Comparison of ENCODE assay signal across 11 cellular contexts in the genomic region with DNA sequence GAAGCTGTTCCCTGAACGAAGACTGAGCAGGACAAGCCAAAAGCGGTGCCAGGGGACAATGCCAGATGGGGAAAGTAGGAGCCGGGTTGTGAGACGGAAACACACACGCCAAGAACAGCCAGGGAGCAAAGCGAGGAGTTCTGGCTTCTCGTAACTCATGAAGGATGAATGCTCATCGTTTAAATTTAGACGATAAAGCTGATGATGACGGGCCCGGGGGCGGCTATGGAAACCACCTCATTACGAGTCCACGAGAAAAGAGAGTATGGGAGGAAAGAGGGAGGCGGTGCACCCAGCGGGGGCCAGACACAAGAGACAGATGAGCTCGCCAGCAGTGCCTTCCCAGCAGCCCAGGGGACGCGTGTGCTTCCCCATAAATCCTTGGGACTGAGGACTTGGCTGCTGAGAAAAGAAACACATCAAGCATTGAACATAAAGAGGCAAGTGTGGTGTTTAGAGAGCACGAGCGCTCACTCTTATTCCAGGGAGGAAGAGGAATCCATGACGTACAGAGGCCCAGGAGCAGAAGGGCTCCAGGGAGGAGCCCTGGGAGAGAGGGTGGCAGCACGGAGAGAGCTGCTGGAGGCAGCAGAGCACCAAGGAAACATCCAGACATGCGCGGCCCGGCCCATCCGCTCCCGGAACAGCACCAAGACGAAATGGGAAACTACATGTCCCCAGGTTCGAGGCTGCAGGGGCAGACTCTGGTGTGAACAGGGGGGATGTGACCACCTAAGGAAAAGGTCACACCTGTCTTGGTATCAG.
DNase-seq lines count a peak whose midpoint lies in the region; ATAC-seq and TF ChIP-seq lines count a peak whose summit lies in the region.
"Had no signal": no experiment of that assay in that cellular context is flagged by ENCODE, and none has a peak within 500 bp of the region (broad histone marks: within the 10 kb centered on the region; RNA-seq: fewer than 3 reads in every experiment).

No MANE protein-coding gene starts in this region.

- no peak for DNase-seq in CD4-positive, alpha-beta memory T cell
- no peak for DNase-seq in activated B cell treated with CpG ODN at 0.5 μM for 24 hours
- DNase-seq in hippocampal formation (lab: John Stamatoyannopoulos, UW), result peak; percentile 31 to 64
- peak; percentile 40 to 41 for DNase-seq in stimulated activated CD4-positive, alpha-beta T cell treated with anti-CD3 and anti-CD28 coated beads, Interleukin-2, amount 100 ng/mL, for 24 hours
- no peak for DNase-seq in mesendoderm
- DNase-seq: DND-41, KG1, NCI-H2171 treated with DMSO at 0.1 percent for 48 hours had no signal

- no peak overlapping the region for H3K4me2 ChIP-seq in mesendoderm (ENCODE audit: low read length)

- H3K9me3 ChIP-seq in CD4-positive, alpha-beta memory T cell (ENCODE audit: control insufficient read depth in 1 of 2, low read length in 2 of 2), result no peaks in the 10 kb centered on the region
- H3K9me3 ChIP-seq: upper lobe of left lung had no signal

- H2BK15ac ChIP-seq in mesendoderm (replicated peaks; ENCODE audit: low read depth), result no peak overlapping the region

- no peaks in the 10 kb centered on the region for H3K79me2 ChIP-seq in mesendoderm (ENCODE audit: control insufficient read depth, insufficient read depth, low read length)

- H2BK5ac ChIP-seq in mesendoderm (ENCODE audit: low read length), result no peak overlapping the region

- H3K9ac ChIP-seq in mesendoderm (ENCODE audit: low read length), result no peak overlapping the region

- H3K18ac ChIP-seq in mesendoderm (ENCODE audit: low read length), result no peak overlapping the region

- no peak for ATAC-seq in activated B cell treated with CpG ODN at 0.5 μM for 24 hours (ENCODE audit: low read depth)
- no peak for ATAC-seq in GM18868 (IDR thresholded peaks at IDR 0.05; ENCODE audit: unreplicated experiment)
- ATAC-seq in GM21528 (IDR thresholded peaks at IDR 0.05; ENCODE audit: low FRiP score, unreplicated experiment), result no peak

- peak overlapping the region; percentile 32 to 93 (median 73) for H3K27ac Mint-ChIP-seq in CD4-positive, alpha-beta memory T cell
- peak overlapping the region; percentile 91 for H3K27ac Mint-ChIP-seq in activated B cell treated with CpG ODN at 0.5 μM for 24 hours

- no peak overlapping the region for H3K4ac ChIP-seq in mesendoderm (ENCODE audit: low read depth, low read length)

- no peaks in the 10 kb centered on the region for H3K79me1 ChIP-seq in mesendoderm (ENCODE audit: low read length)

- H3K4me3 ChIP-seq in CD4-positive, alpha-beta memory T cell (ENCODE audit: low read length in 2 of 2), result no peak overlapping the region
- no peak overlapping the region for H3K4me3 ChIP-seq in mesendoderm (ENCODE audit: low read length)
- H3K4me3 ChIP-seq: upper lobe of left lung had no signal

- no peak overlapping the region for H2BK120ac ChIP-seq in mesendoderm (ENCODE audit: low read depth, low read length)

- peaks cover 4 to 25% (median 10%) of the 10 kb centered on the region in 4 donors for H3K4me1 Mint-ChIP-seq in CD4-positive, alpha-beta memory T cell
- peaks cover 59% of the 10 kb centered on the region for H3K4me1 Mint-ChIP-seq in activated B cell treated with CpG ODN at 0.5 μM for 24 hours

- POLR2A ChIA-PET in CD4-positive, alpha-beta memory T cell (lab: Charles Lee; ENCODE audit: partially characterized antibody), result no interaction called here
- POLR2A ChIA-PET in activated B cell treated with CpG ODN at 0.5 μM for 24 hours (lab: Charles Lee), result interaction anchor here (0.6 to 1.0 kb wide), 7 partner anchors 16 to 220 kb away, joined by 3 to 7 read pairs (median 4); a partner anchor contains a TSS

- no peak overlapping the region for H3K4me3 Mint-ChIP-seq in CD4-positive, alpha-beta memory T cell
- peak overlapping the region; percentile 33 for H3K4me3 Mint-ChIP-seq in activated B cell treated with CpG ODN at 0.5 μM for 24 hours

- H3K27me3 ChIP-seq in CD4-positive, alpha-beta memory T cell (ENCODE audit: insufficient read depth, low read length), result no peaks in the 10 kb centered on the region
- no peaks in the 10 kb centered on the region for H3K27me3 ChIP-seq in mesendoderm (ENCODE audit: insufficient read depth, low read length, poor library complexity)
- H3K27me3 ChIP-seq: upper lobe of left lung had no signal

- H4K8ac ChIP-seq in mesendoderm (ENCODE audit: low read depth, low read length), result no peak overlapping the region

- no peak overlapping the region for H2AK5ac ChIP-seq in mesendoderm (ENCODE audit: low read length)

- CTCF ChIA-PET in CD4-positive, alpha-beta memory T cell (lab: Charles Lee; ENCODE audit: partially characterized antibody), result interaction anchor here (1.5 kb wide), 1 partner anchor 18 kb away, joined by 3 read pairs; no protein-coding TSS in a partner anchor
- CTCF ChIA-PET in activated B cell treated with CpG ODN at 0.5 μM for 24 hours (lab: Charles Lee), result no interaction called here

- H3K4me1 ChIP-seq in CD4-positive, alpha-beta memory T cell (ENCODE audit: insufficient read depth, low read length), result peaks cover 18% of the 10 kb centered on the region
- no peaks in the 10 kb centered on the region for H3K4me1 ChIP-seq in mesendoderm (ENCODE audit: control insufficient read depth, low read depth, low read length)

- H3K56ac ChIP-seq in mesendoderm (ENCODE audit: low read length), result no peak overlapping the region

- no peak overlapping the region for H4K5ac ChIP-seq in mesendoderm (ENCODE audit: low read length)

- H3K36me3 Mint-ChIP-seq in CD4-positive, alpha-beta memory T cell, result peaks cover 32 to 49% of the 10 kb centered on the region in 2 donors
- peaks cover 78% of the 10 kb centered on the region for H3K36me3 Mint-ChIP-seq in activated B cell treated with CpG ODN at 0.5 μM for 24 hours (ENCODE audit: low read depth)

- H3K9me3 Mint-ChIP-seq in CD4-positive, alpha-beta memory T cell, result peaks cover 0 to 2% (median 0%) of the 10 kb centered on the region in 8 donors
- no peaks in the 10 kb centered on the region for H3K9me3 Mint-ChIP-seq in activated B cell treated with CpG ODN at 0.5 μM for 24 hours

- intact Hi-C loops in CD4-positive, alpha-beta memory T cell (cut with micrococcal nuclease), result no loop called here
- intact Hi-C loops in activated B cell treated with CpG ODN at 0.5 μM for 24 hours (cut with micrococcal nuclease), result no loop called here

- no peak overlapping the region for H3K23ac ChIP-seq in mesendoderm (ENCODE audit: low read length)

- peaks cover 52% of the 10 kb centered on the region for H3K36me3 ChIP-seq in CD4-positive, alpha-beta memory T cell (ENCODE audit: insufficient read depth, low read length)
- H3K36me3 ChIP-seq in mesendoderm (ENCODE audit: control insufficient read depth, insufficient read depth, low read length), result peaks cover 2% of the 10 kb centered on the region

- H3K27ac ChIP-seq in CD4-positive, alpha-beta memory T cell (ENCODE audit: low read depth, low read length), result no peak overlapping the region
- no peak overlapping the region for H3K27ac ChIP-seq in mesendoderm (ENCODE audit: low read depth, low read length)

- no peaks in the 10 kb centered on the region for H3K27me3 Mint-ChIP-seq in CD4-positive, alpha-beta memory T cell
- H3K27me3 Mint-ChIP-seq in activated B cell treated with CpG ODN at 0.5 μM for 24 hours, result no peaks in the 10 kb centered on the region

- no CpG with 5 or more reads among the region's 30 CpGs for WGBS in mesendoderm (ENCODE audit: extremely low coverage, insufficient coverage, low lambda C conversion rate)

- TF ChIP-seq CTCF in activated B cell treated with CpG ODN at 0.5 μM for 24 hours (IDR thresholded peaks at IDR 0.05), result no peak

Comparison
In these comparisons a context has a peak if more than half of its experiments do, and no peak if none do; other contexts are left out.
1. DNase-seq: peak in hippocampal formation (2 of 2) and stimulated activated CD4-positive, alpha-beta T cell treated with anti-CD3 and anti-CD28 coated beads, Interleukin-2, amount 100 ng/mL, for 24 hours (2 of 2); none in CD4-positive, alpha-beta memory T cell (0 of 5), activated B cell treated with CpG ODN at 0.5 μM for 24 hours (single experiment) and mesendoderm (single experiment).